ENCODE assay signal across 24 cellular contexts in the genomic region with DNA sequence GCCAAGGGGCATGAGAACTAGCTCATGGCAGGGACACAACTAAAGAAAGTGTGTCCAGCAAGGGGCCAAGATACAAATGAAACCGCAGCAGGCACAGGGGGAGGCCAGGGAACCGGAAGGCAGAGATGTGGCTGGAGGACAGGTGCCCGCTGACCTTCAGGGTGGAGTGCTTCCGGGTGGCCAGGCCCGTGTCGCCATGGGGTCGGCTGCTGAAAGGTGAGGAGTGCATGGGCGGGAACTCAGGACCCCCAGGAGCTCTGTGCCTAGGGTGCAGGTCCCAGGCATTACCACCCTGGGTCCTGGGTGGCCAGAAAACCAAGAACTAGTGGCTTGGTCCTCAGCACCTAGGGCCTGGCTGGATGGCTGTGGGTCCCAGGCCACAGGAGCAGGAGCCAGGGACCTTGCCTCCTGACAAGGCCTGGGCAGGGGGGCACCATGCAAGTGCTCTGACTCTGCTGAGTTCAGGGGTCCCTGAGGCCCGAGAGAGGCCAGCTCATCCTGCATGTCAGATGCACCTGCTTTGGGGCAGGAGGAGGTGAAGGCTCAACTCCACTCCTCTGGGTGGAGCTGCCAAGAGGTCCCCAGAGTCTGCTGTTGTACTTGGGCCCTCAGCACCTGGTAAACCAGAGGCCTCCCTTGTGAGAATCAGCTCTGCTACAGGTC.
"Had no signal": no experiment of that assay in that cellular context is flagged by ENCODE, and none has a peak within 500 bp of the region (broad histone marks: within the 10 kb centered on the region; RNA-seq: fewer than 3 reads in every experiment).

No MANE protein-coding gene starts in this region.

- H3K9me3 ChIP-seq: adrenal gland, body of pancreas, colonic mucosa had no signal

- H3K4me1 Mint-ChIP-seq: activated CD4-positive, alpha-beta memory T cell treated with anti-CD3 and anti-CD28 coated beads, Interleukin-2, amount 10 ng/mL, durations not matched to agents 7 days and 5 days; activated naive CD4-positive, alpha-beta T cell treated with anti-CD3 and anti-CD28 coated beads, Interleukin-2, amount 10 ng/mL, durations not matched to agents 7 days and 5 days had no signal

- H3K27ac Mint-ChIP-seq: activated CD4-positive, alpha-beta memory T cell treated with anti-CD3 and anti-CD28 coated beads, Interleukin-2, amount 10 ng/mL, durations not matched to agents 7 days and 5 days; activated CD4-positive, alpha-beta T cell treated with anti-CD3 and anti-CD28 coated beads, Interleukin-2, amount 10 ng/mL, durations not matched to agents 7 days and 5 days; activated naive CD4-positive, alpha-beta T cell treated with anti-CD3 and anti-CD28 coated beads, Interleukin-2, amount 10 ng/mL, durations not matched to agents 7 days and 5 days; activated naive CD4-positive, alpha-beta T cell treated with anti-CD3 and anti-CD28 coated beads, Interleukin-2, amount 50 U/mL, for 72 hours; activated T-cell treated with anti-CD3 and anti-CD28 coated beads, Interleukin-2, amount 50 U/mL, for 24 hours; activated T-cell treated with anti-CD3 and anti-CD28 coated beads, Interleukin-2, amount 50 U/mL, for 72 hours had no signal

- DNase-seq: activated CD4-positive, alpha-beta memory T cell treated with anti-CD3 and anti-CD28 coated beads, Interleukin-2, amount 10 ng/mL, durations not matched to agents 7 days and 5 days; activated CD4-positive, alpha-beta T cell treated with anti-CD3 and anti-CD28 coated beads for 1 hour; activated CD4-positive, alpha-beta T cell treated with anti-CD3 and anti-CD28 coated beads for 4 hours; activated CD4-positive, alpha-beta T cell treated with anti-CD3 and anti-CD28 coated beads, Interleukin-2, amount 10 ng/mL, durations not matched to agents 7 days and 5 days; activated CD4-positive, alpha-beta T cell treated with anti-CD3 and anti-CD28 coated beads, Interleukin-2, amount 50 U/mL, for 4 hours; activated CD4-positive, CD25-positive, alpha-beta regulatory T cell; activated CD8-positive, alpha-beta memory T cell treated with anti-CD3 and anti-CD28 coated beads, Interleukin-2, amount 50 U/mL, for 48 hours; activated gamma-delta T cell; activated naive CD4-positive, alpha-beta T cell; activated naive CD4-positive, alpha-beta T cell treated with anti-CD3 and anti-CD28 coated beads, Interleukin-2, amount 10 ng/mL, durations not matched to agents 7 days and 5 days; activated T-cell treated with anti-CD3 and anti-CD28 coated beads for 4 hours; activated T-cell treated with anti-CD3 and anti-CD28 coated beads, Interleukin-2, amount 50 U/mL, for 24 hours; activated T-cell treated with anti-CD3 and anti-CD28 coated beads, Interleukin-2, amount 50 U/mL, for 72 hours; adrenal gland; amygdala; body of pancreas; caudate nucleus; colonic mucosa; effector CD8-positive, alpha-beta T cell; foreskin fibroblast; head of caudate nucleus; T-helper 2 cell had no signal

- ATAC-seq: activated naive CD4-positive, alpha-beta T cell treated with anti-CD3 and anti-CD28 coated beads, Interleukin-2, amount 50 U/mL, for 72 hours; activated T-cell treated with anti-CD3 and anti-CD28 coated beads, Interleukin-2, amount 50 U/mL, for 72 hours; body of pancreas; esophagus mucosa had no signal

- H3K9me3 Mint-ChIP-seq: activated CD4-positive, alpha-beta memory T cell treated with anti-CD3 and anti-CD28 coated beads, Interleukin-2, amount 10 ng/mL, durations not matched to agents 7 days and 5 days; activated CD4-positive, alpha-beta T cell treated with anti-CD3 and anti-CD28 coated beads, Interleukin-2, amount 10 ng/mL, durations not matched to agents 7 days and 5 days; activated naive CD4-positive, alpha-beta T cell treated with anti-CD3 and anti-CD28 coated beads, Interleukin-2, amount 10 ng/mL, durations not matched to agents 7 days and 5 days; activated naive CD4-positive, alpha-beta T cell treated with anti-CD3 and anti-CD28 coated beads, Interleukin-2, amount 50 U/mL, for 72 hours; activated T-cell treated with anti-CD3 and anti-CD28 coated beads, Interleukin-2, amount 50 U/mL, for 24 hours; activated T-cell treated with anti-CD3 and anti-CD28 coated beads, Interleukin-2, amount 50 U/mL, for 72 hours had no signal

- H3K4me3 Mint-ChIP-seq: activated CD4-positive, alpha-beta memory T cell treated with anti-CD3 and anti-CD28 coated beads, Interleukin-2, amount 10 ng/mL, durations not matched to agents 7 days and 5 days; activated CD4-positive, alpha-beta T cell treated with anti-CD3 and anti-CD28 coated beads, Interleukin-2, amount 10 ng/mL, durations not matched to agents 7 days and 5 days; activated naive CD4-positive, alpha-beta T cell treated with anti-CD3 and anti-CD28 coated beads, Interleukin-2, amount 10 ng/mL, durations not matched to agents 7 days and 5 days; activated T-cell treated with anti-CD3 and anti-CD28 coated beads, Interleukin-2, amount 50 U/mL, for 24 hours; activated T-cell treated with anti-CD3 and anti-CD28 coated beads, Interleukin-2, amount 50 U/mL, for 72 hours had no signal

- H3K4me3 ChIP-seq: adrenal gland, body of pancreas, colonic mucosa had no signal

- H3K27me3 ChIP-seq: adrenal gland, body of pancreas, colonic mucosa had no signal

- H3K27me3 Mint-ChIP-seq: activated CD4-positive, alpha-beta memory T cell treated with anti-CD3 and anti-CD28 coated beads, Interleukin-2, amount 10 ng/mL, durations not matched to agents 7 days and 5 days; activated CD4-positive, alpha-beta T cell treated with anti-CD3 and anti-CD28 coated beads, Interleukin-2, amount 10 ng/mL, durations not matched to agents 7 days and 5 days; activated naive CD4-positive, alpha-beta T cell treated with anti-CD3 and anti-CD28 coated beads, Interleukin-2, amount 10 ng/mL, durations not matched to agents 7 days and 5 days; activated T-cell treated with anti-CD3 and anti-CD28 coated beads, Interleukin-2, amount 50 U/mL, for 24 hours had no signal

- H3K27ac ChIP-seq: adrenal gland, body of pancreas, colonic mucosa had no signal

- H3K36me3 ChIP-seq: adrenal gland, colonic mucosa had no signal

- H3K4me1 ChIP-seq: adrenal gland, body of pancreas, colonic mucosa had no signal
